8 cellular contexts compared by ENCODE assay signal in genomic region chr18:79988925-79989361, GRCh38. TPM values are rescaled to one million over a fixed set of nuclear protein-coding genes. Genes with fewer than 3 reads are reported as not detected.
DNase-seq lines count a peak whose midpoint lies in the region; ATAC-seq and TF ChIP-seq lines count a peak whose summit lies in the region.

No MANE protein-coding gene starts in this region.

- H3K27me3 Mint-ChIP-seq in activated T-cell treated with anti-CD3 and anti-CD28 coated beads, Interleukin-2, amount 50 U/mL, for 4 hours (ENCODE audit: low read depth) = no peaks in the 10 kb centered on the region
- H3K27me3 Mint-ChIP-seq in WTC11 (ENCODE audit: low read depth) = no peaks in the 10 kb centered on the region

- TF ChIP-seq CTCF in WTC11 (IDR thresholded peaks at IDR 0.05) = no peak

- peak overlapping the region; percentile 96 for H3K4me3 Mint-ChIP-seq in activated T-cell treated with anti-CD3 and anti-CD28 coated beads, Interleukin-2, amount 50 U/mL, for 4 hours
- H3K4me3 Mint-ChIP-seq in WTC11 = peak overlapping the region; percentile 93

- H3K27ac Mint-ChIP-seq in WTC11 = peak overlapping the region; percentile 99

- no peaks in the 10 kb centered on the region for H3K9me3 Mint-ChIP-seq in activated T-cell treated with anti-CD3 and anti-CD28 coated beads, Interleukin-2, amount 50 U/mL, for 4 hours
- no peaks in the 10 kb centered on the region for H3K9me3 Mint-ChIP-seq in WTC11

- H3K36me3 Mint-ChIP-seq in activated T-cell treated with anti-CD3 and anti-CD28 coated beads, Interleukin-2, amount 50 U/mL, for 4 hours (ENCODE audit: insufficient read depth) = peaks cover 15% of the 10 kb centered on the region
- peaks cover 19% of the 10 kb centered on the region for H3K36me3 Mint-ChIP-seq in WTC11

- CTCF ChIA-PET in WTC11 (lab: Charles Lee) = interaction anchor here (0.7 to 2.5 kb wide), 2 partner anchors 55 to 171 kb away, joined by 4 to 5 read pairs; no protein-coding TSS in a partner anchor

- H3K4me1 Mint-ChIP-seq in activated T-cell treated with anti-CD3 and anti-CD28 coated beads, Interleukin-2, amount 50 U/mL, for 4 hours (ENCODE audit: low read depth) = peaks cover 30% of the 10 kb centered on the region
- peaks cover 37% of the 10 kb centered on the region for H3K4me1 Mint-ChIP-seq in WTC11

- POLR2A ChIA-PET in WTC11 (lab: Charles Lee) = no interaction called here

- peak in 1 of 2 donors; percentile 30 for ATAC-seq in activated T-cell treated with anti-CD3 and anti-CD28 coated beads, Interleukin-2, amount 50 U/mL, for 4 hours
- ATAC-seq in HG03039 (IDR thresholded peaks at IDR 0.05; ENCODE audit: unreplicated experiment) = peak; percentile 2
- ATAC-seq in WTC11 = peak; percentile 54
- no peak for ATAC-seq in HG03280 (IDR thresholded peaks at IDR 0.05; ENCODE audit: unreplicated experiment)

- DNase-seq in activated T-cell treated with anti-CD3 and anti-CD28 coated beads, Interleukin-2, amount 50 U/mL, for 4 hours = no peak
- no peak for DNase-seq in activated T-cell treated with anti-CD3 and anti-CD28 coated beads, Interleukin-2, amount 50 U/mL, for 1 hour
- no peak for DNase-seq in WTC11 (ENCODE audit: low spot score)
- DNase-seq in glomerular visceral epithelial cell (ENCODE audit: extremely low spot score) = peak; percentile 38
- DNase-seq in pons (ENCODE audit: low spot score) = peak; percentile 45
- no peak for DNase-seq in mesenteric fat pad (ENCODE audit: low spot score)

TF ChIP-seq in WTC11, 78 proteins besides CTCF, POLR2A, EP300 and RAD21:
- no peak for TF ChIP-seq TP53 (CRISPR knock-in tag; IDR thresholded peaks at IDR 0.05)
- TF ChIP-seq MYBL2 (CRISPR knock-in tag; IDR thresholded peaks at IDR 0.05) = no peak
- TF ChIP-seq NR1H2 (CRISPR knock-in tag; IDR thresholded peaks at IDR 0.05) = no peak
TF ChIP-seq in WTC11: peak in this region for 0.

RNA-seq across cellular contexts. Expression of gene TXNL4A, which starts 0.6 kb away (rescaled TPM):
- 100 to 1,000 TPM; 211 to 261 (median 247) TPM for total RNA-seq in activated T-cell treated with anti-CD3 and anti-CD28 coated beads, Interleukin-2, amount 50 U/mL, for 4 hours
- total RNA-seq in WTC11 (2021) (144 to 157 TPM (median 148 TPM) in 3 replicates), mesenteric fat pad (107 TPM)

RNA-seq across cellular contexts. Expression of gene HSBP1L1, which starts 24.5 kb away (rescaled TPM):
- 1 to 10 TPM; 1.5 to 4.8 (median 2.2) TPM for total RNA-seq in activated T-cell treated with anti-CD3 and anti-CD28 coated beads, Interleukin-2, amount 50 U/mL, for 4 hours
- total RNA-seq in WTC11 (2021) (1.4 to 1.7 TPM (median 1.6 TPM) in 3 replicates), mesenteric fat pad (18.8 TPM)

RNA-seq across cellular contexts. Expression of gene SLC66A2, which starts 37.5 kb away (rescaled TPM):
- total RNA-seq in activated T-cell treated with anti-CD3 and anti-CD28 coated beads, Interleukin-2, amount 50 U/mL, for 4 hours = 10 to 100 TPM; 33.7 to 38.7 (median 34.8) TPM
- total RNA-seq in WTC11 (2021) (15.1 to 20.9 TPM (median 18.6 TPM) in 3 replicates), mesenteric fat pad (85.9 TPM)

RNA-seq across cellular contexts. Expression of gene RBFA, which starts 45.3 kb away (rescaled TPM):
- total RNA-seq in activated T-cell treated with anti-CD3 and anti-CD28 coated beads, Interleukin-2, amount 50 U/mL, for 4 hours = 10 to 100 TPM; 40.0 to 52.3 (median 42.6) TPM
- total RNA-seq in WTC11 (2021) (32.1 to 37.1 TPM (median 33.2 TPM) in 3 replicates), mesenteric fat pad (31.7 TPM)

Comparison
In these comparisons a context has a peak if more than half of its experiments do, and no peak if none do; other contexts are left out.
1. DNase-seq: peak in glomerular visceral epithelial cell (single experiment) and pons (single experiment); none in activated T-cell treated with anti-CD3 and anti-CD28 coated beads, Interleukin-2, amount 50 U/mL, for 4 hours (single experiment), activated T-cell treated with anti-CD3 and anti-CD28 coated beads, Interleukin-2, amount 50 U/mL, for 1 hour (single experiment), WTC11 (single experiment) and mesenteric fat pad (single experiment).